1 cellular context compared by ENCODE assay signal in genomic region chr16:15398618-15399316, GRCh38.
TF ChIP-seq lines count a peak whose summit lies in the region.

No MANE protein-coding gene starts in this region.

TF ChIP-seq in liver, 16 proteins besides CTCF, POLR2A, EP300 and RAD21 (continued from another document):
- TF ChIP-seq REST (IDR thresholded peaks at IDR 0.05) (peak; percentile 66), RXRA (IDR thresholded peaks at IDR 0.05) (peak; percentile 99 to 100), TAF1 (conservative IDR thresholded peaks at IDR 0.05) (no peak), ZBTB33 (IDR thresholded peaks at IDR 0.05) (peak; percentile 82), SP1 (IDR thresholded peaks at IDR 0.05) (peak; percentile 87), JUND (IDR thresholded peaks at IDR 0.05) (peak; percentile 77 to 88)
TF ChIP-seq in liver: peak in this region for 14.
